In genomic region chr22:27990879-27991278, GRCh38 we compare ENCODE assay signal across 9 cellular contexts.
DNase-seq lines count a peak whose midpoint lies in the region; ATAC-seq and TF ChIP-seq lines count a peak whose summit lies in the region.
"Had no signal": no experiment of that assay in that cellular context is flagged by ENCODE, and none has a peak within 500 bp of the region (broad histone marks: within the 10 kb centered on the region; RNA-seq: fewer than 3 reads in every experiment).

No MANE protein-coding gene starts in this region.

- no peak overlapping the region for H3K4me3 Mint-ChIP-seq in Calu3 (ENCODE audit: low read depth, unreplicated experiment)

- H4K5ac ChIP-seq in mesendoderm (ENCODE audit: low read length) = no peak overlapping the region

- intact Hi-C loops in Calu3 (cut with micrococcal nuclease; ENCODE audit: unreplicated experiment) = no loop called here

- H3K36me3 Mint-ChIP-seq in Calu3 (ENCODE audit: insufficient read depth, unreplicated experiment) = no peaks in the 10 kb centered on the region

- H3K27ac ChIP-seq in Karpas-422 (ENCODE audit: low read length) (no peak overlapping the region), mesendoderm (ENCODE audit: low read depth, low read length) (no peak overlapping the region)
- H3K27ac ChIP-seq: KMS-11 had no signal

- peak overlapping the region; percentile 65 for H3K56ac ChIP-seq in mesendoderm (ENCODE audit: low read length)

- no peak overlapping the region for H2AK5ac ChIP-seq in mesendoderm (ENCODE audit: low read length)

- no peak overlapping the region for H3K9ac ChIP-seq in Karpas-422 (ENCODE audit: low read length)
- H3K9ac ChIP-seq in mesendoderm (ENCODE audit: low read length) = no peak overlapping the region
- H3K9ac ChIP-seq: KMS-11 had no signal

- no peak overlapping the region for H2BK120ac ChIP-seq in mesendoderm (ENCODE audit: low read depth, low read length)

- no peaks in the 10 kb centered on the region for H3K9me3 Mint-ChIP-seq in Calu3 (ENCODE audit: low read depth, unreplicated experiment)

- peak; percentile 22 for TF ChIP-seq CTCF in Calu3 (IDR thresholded peaks at IDR 0.05; ENCODE audit: unreplicated experiment)

- H3K9me2 ChIP-seq in Karpas-422 (replicated peaks; ENCODE audit: insufficient read depth, low read length) = no peaks in the 10 kb centered on the region

- BruUV-seq in Calu3 (replicated peaks; lab: Mats Ljungman, UMichigan) = no TSS peak

- no peaks in the 10 kb centered on the region for H3K4me1 Mint-ChIP-seq in Calu3 (ENCODE audit: low read depth, unreplicated experiment)

- no peaks in the 10 kb centered on the region for H3K27me3 Mint-ChIP-seq in Calu3 (ENCODE audit: unreplicated experiment)

- H3K23ac ChIP-seq in mesendoderm (ENCODE audit: low read length) = no peak overlapping the region

- H3K79me1 ChIP-seq in mesendoderm (ENCODE audit: low read length) = no peaks in the 10 kb centered on the region

- no peak overlapping the region for H3K18ac ChIP-seq in mesendoderm (ENCODE audit: low read length)

- no peaks in the 10 kb centered on the region; the same call in none of the 2 replicates for H3K4me1 ChIP-seq in Karpas-422 (ENCODE audit: low read length)
- H3K4me1 ChIP-seq in mesendoderm (ENCODE audit: control insufficient read depth, low read depth, low read length) = no peaks in the 10 kb centered on the region

- WGBS in mesendoderm (ENCODE audit: extremely low coverage, insufficient coverage, low lambda C conversion rate) = no CpG with 5 or more reads among the region's 12 CpGs

- no peaks in the 10 kb centered on the region for H3K9me3 ChIP-seq in Karpas-422 (ENCODE audit: low read length)

- CTCF ChIA-PET in Calu3 (lab: Charles Lee) = interaction anchor here (1.0 kb wide), 1 partner anchor 9 kb away, joined by 3 read pairs; no protein-coding TSS in a partner anchor

- no peak overlapping the region for H2AFZ ChIP-seq in Karpas-422 (ENCODE audit: low read length)

- H3K36me3 ChIP-seq in Karpas-422 (ENCODE audit: insufficient read depth, low read length) = no peaks in the 10 kb centered on the region
- no peaks in the 10 kb centered on the region for H3K36me3 ChIP-seq in mesendoderm (ENCODE audit: control insufficient read depth, insufficient read depth, low read length)

- no peak overlapping the region for H3K4me3 ChIP-seq in Karpas-422 (ENCODE audit: low read length)
- no peak overlapping the region for H3K4me3 ChIP-seq in mesendoderm (ENCODE audit: low read length)

- ATAC-seq in HG03460 (IDR thresholded peaks at IDR 0.05; ENCODE audit: unreplicated experiment) = no peak

- no peak overlapping the region for H3K4me2 ChIP-seq in Karpas-422 (ENCODE audit: low read depth, low read length, poor library complexity, severe bottlenecking)
- no peak overlapping the region for H3K4me2 ChIP-seq in mesendoderm (ENCODE audit: low read length)
- H3K4me2 ChIP-seq: KMS-11 had no signal

- H2BK5ac ChIP-seq in mesendoderm (ENCODE audit: low read length) = no peak overlapping the region

- no peaks in the 10 kb centered on the region for H4K20me1 ChIP-seq in Karpas-422 (ENCODE audit: insufficient read depth, low read depth, low read length)

- no peaks in the 10 kb centered on the region for H3K79me2 ChIP-seq in Karpas-422 (ENCODE audit: low read length)
- no peaks in the 10 kb centered on the region for H3K79me2 ChIP-seq in mesendoderm (ENCODE audit: control insufficient read depth, insufficient read depth, low read length)

- H3K27me3 ChIP-seq in Karpas-422 (ENCODE audit: low read length) (no peaks in the 10 kb centered on the region), mesendoderm (ENCODE audit: insufficient read depth, low read length, poor library complexity) (no peaks in the 10 kb centered on the region)

- H2BK15ac ChIP-seq in mesendoderm (replicated peaks; ENCODE audit: low read depth) = no peak overlapping the region

- no peak overlapping the region for H3K27ac Mint-ChIP-seq in Calu3 (ENCODE audit: unreplicated experiment)

- H4K8ac ChIP-seq in mesendoderm (ENCODE audit: low read depth, low read length) = no peak overlapping the region

- no peak overlapping the region for H3K4ac ChIP-seq in mesendoderm (ENCODE audit: low read depth, low read length)

- peak; percentile 45 for DNase-seq in Calu3
- DNase-seq in Karpas-422 = peak; percentile 50
- peak; percentile 63 to 68 for DNase-seq in dermis microvascular lymphatic vessel endothelial cell (ENCODE audit: low read depth in 2 of 2)
- DNase-seq in mesendoderm = peak; percentile 92
- DNase-seq in stimulated activated CD4-positive, alpha-beta T cell treated with anti-CD3 and anti-CD28 coated beads, Interleukin-4, amount 100 ng/mL, for 4 hours = no peak
- no peak for DNase-seq in NCI-H510A (lab: John Stamatoyannopoulos, UW)
- no peak for DNase-seq in NCI-H345 (lab: John Stamatoyannopoulos, UW)

Comparison
In these comparisons a context has a peak if more than half of its experiments do, and no peak if none do; other contexts are left out.
1. DNase-seq: peak in Calu3 (single experiment), Karpas-422 (single experiment), dermis microvascular lymphatic vessel endothelial cell (2 of 2) and mesendoderm (single experiment); none in stimulated activated CD4-positive, alpha-beta T cell treated with anti-CD3 and anti-CD28 coated beads, Interleukin-4, amount 100 ng/mL, for 4 hours (0 of 2), NCI-H510A (single experiment) and NCI-H345 (single experiment).